In genomic region chr22:20671409-20672081, GRCh38 we compare ENCODE assay signal across 25 cellular contexts.
"Had no signal": no experiment of that assay in that cellular context is flagged by ENCODE, and none has a peak within 500 bp of the region (broad histone marks: within the 10 kb centered on the region; RNA-seq: fewer than 3 reads in every experiment).

No MANE protein-coding gene starts in this region.

- DNase-seq: activated CD4-positive, alpha-beta T cell treated with anti-CD3 and anti-CD28 coated beads for 4 hours; activated CD4-positive, alpha-beta T cell treated with anti-CD3 and anti-CD28 coated beads, Interleukin-2, amount 50 U/mL, for 48 hours; activated CD4-positive, CD25-positive, alpha-beta regulatory T cell; activated CD8-positive, alpha-beta memory T cell treated with anti-CD3 and anti-CD28 coated beads, Interleukin-2, amount 50 U/mL, for 48 hours; activated gamma-delta T cell; activated naive CD4-positive, alpha-beta T cell treated with anti-CD3 and anti-CD28 coated beads, Interleukin-2, amount 10 ng/mL, durations not matched to agents 7 days and 5 days; activated T-cell treated with anti-CD3 and anti-CD28 coated beads, Interleukin-2, amount 50 U/mL, for 24 hours; anterior cingulate cortex; cerebellar nuclear complex; colonic mucosa; effector CD8-positive, alpha-beta T cell; left colon; nucleus accumbens; psoas muscle; right cardiac atrium; stimulated activated CD4-positive, alpha-beta T cell treated with anti-CD3 and anti-CD28 coated beads, Interleukin-2, amount 100 ng/mL, for 48 hours; stimulated activated naive CD8-positive, alpha-beta T cell treated with anti-CD3 and anti-CD28 coated beads, Interleukin-15, Interleukin-2, amounts not matched to agents 100 U/mL and 50 U/mL, for 24 hours; trophoblast cell had no signal

- H3K4me1 ChIP-seq: colonic mucosa, parathyroid adenoma, psoas muscle had no signal

- ATAC-seq: gastroesophageal sphincter; left colon; naive thymus-derived CD8-positive, alpha-beta T cell; psoas muscle; right cardiac atrium; stimulated activated naive CD8-positive, alpha-beta T cell treated with anti-CD3 and anti-CD28 coated beads, Interleukin-15, Interleukin-2, amounts not matched to agents 100 U/mL and 50 U/mL, for 24 hours had no signal

- H3K4me3 ChIP-seq: colonic mucosa, hepatocyte, psoas muscle, thoracic aorta had no signal

- H3K36me3 Mint-ChIP-seq: activated naive CD4-positive, alpha-beta T cell treated with anti-CD3 and anti-CD28 coated beads, Interleukin-2, amount 10 ng/mL, durations not matched to agents 7 days and 5 days; naive thymus-derived CD8-positive, alpha-beta T cell had no signal

- H3K4me3 Mint-ChIP-seq: activated naive CD4-positive, alpha-beta T cell treated with anti-CD3 and anti-CD28 coated beads, Interleukin-2, amount 10 ng/mL, durations not matched to agents 7 days and 5 days; activated T-cell treated with anti-CD3 and anti-CD28 coated beads, Interleukin-2, amount 50 U/mL, for 24 hours; neural crest cell had no signal

- H3K4me1 Mint-ChIP-seq: activated naive CD4-positive, alpha-beta T cell treated with anti-CD3 and anti-CD28 coated beads, Interleukin-2, amount 10 ng/mL, durations not matched to agents 7 days and 5 days; naive thymus-derived CD8-positive, alpha-beta T cell; neural crest cell had no signal

- H3K36me3 ChIP-seq: colonic mucosa, gastroesophageal sphincter, spleen, thoracic aorta had no signal

- H3K27me3 ChIP-seq: hepatocyte had no signal

- H3K9me3 ChIP-seq: colonic mucosa, gastroesophageal sphincter, psoas muscle, spleen, thoracic aorta had no signal

- H3K27ac ChIP-seq: colonic mucosa, gastroesophageal sphincter, hepatocyte, parathyroid adenoma, psoas muscle, thoracic aorta had no signal

- H3K9me3 Mint-ChIP-seq: activated naive CD4-positive, alpha-beta T cell treated with anti-CD3 and anti-CD28 coated beads, Interleukin-2, amount 10 ng/mL, durations not matched to agents 7 days and 5 days; activated T-cell treated with anti-CD3 and anti-CD28 coated beads, Interleukin-2, amount 50 U/mL, for 24 hours; naive thymus-derived CD8-positive, alpha-beta T cell had no signal

- H3K27ac Mint-ChIP-seq: activated naive CD4-positive, alpha-beta T cell treated with anti-CD3 and anti-CD28 coated beads, Interleukin-2, amount 10 ng/mL, durations not matched to agents 7 days and 5 days; activated T-cell treated with anti-CD3 and anti-CD28 coated beads, Interleukin-2, amount 50 U/mL, for 24 hours; naive thymus-derived CD8-positive, alpha-beta T cell had no signal
